Comparison of ENCODE assay signal across 8 cellular contexts in genomic region chr1:28882009-28882628, GRCh38. TPM values are rescaled to one million over a fixed set of nuclear protein-coding genes. Genes with fewer than 3 reads are reported as not detected.
A peak's percentile ranks its signal among the peaks of the same experiment; 100 is the strongest.
DNase-seq lines count a peak whose midpoint lies in the region; ATAC-seq, FAIRE-seq and TF ChIP-seq lines count a peak whose summit lies in the region.

No MANE protein-coding gene starts in this region.

- peaks cover 3% of the 10 kb centered on the region for H3K36me3 Mint-ChIP-seq in activated B cell treated with CpG ODN at 0.5 μM for 24 hours (ENCODE audit: low read depth)

- POLR2A ChIA-PET in activated B cell treated with CpG ODN at 0.5 μM for 24 hours (lab: Charles Lee), result interaction anchor here (0.7 to 1.7 kb wide), 4 partner anchors 145 to 320 kb away, joined by 3 to 11 read pairs (median 4); partner anchors contain the start of genes RNU11 and YTHDF2

- ATAC-seq in activated B cell treated with CpG ODN at 0.5 μM for 24 hours (ENCODE audit: low read depth) (no peak), GM19463 (IDR thresholded peaks at IDR 0.05; ENCODE audit: unreplicated experiment) (no peak)

- peak overlapping the region; percentile 10 for H3K27ac Mint-ChIP-seq in activated B cell treated with CpG ODN at 0.5 μM for 24 hours

- no peaks in the 10 kb centered on the region for H3K9me1 ChIP-seq in keratinocyte (ENCODE audit: control insufficient read depth, extremely low read depth, insufficient read depth, low read length)

- no peak overlapping the region for H3K4me2 ChIP-seq in keratinocyte (ENCODE audit: control insufficient read depth, extremely low read depth, insufficient read depth, low read depth, low read length)

- H3K27me3 ChIP-seq in HAP-1 (ENCODE audit: low read depth) (no peaks in the 10 kb centered on the region), bronchial epithelial cell (ENCODE audit: control insufficient read depth, insufficient read depth, low read length) (no peaks in the 10 kb centered on the region), keratinocyte (ENCODE audit: control insufficient read depth, extremely low read depth, insufficient read depth, low read length) (no peaks in the 10 kb centered on the region)

- peak; percentile 56 to 69 for DNase-seq in AML-193 (lab: John Stamatoyannopoulos, UW)
- peak; percentile 94 to 95 for DNase-seq in HAP-1 (ENCODE audit: low spot score in 2 of 2)
- DNase-seq in NCI-H345 treated with DMSO at 0.1 percent for 48 hours (lab: John Stamatoyannopoulos, UW; ENCODE audit: unreplicated experiment), result peak; percentile 86
- DNase-seq in activated B cell treated with CpG ODN at 0.5 μM for 24 hours, result peak; percentile 71
- peak; percentile 85 for DNase-seq in bronchial epithelial cell (ENCODE audit: low read depth)
- peak; percentile 78 for DNase-seq in keratinocyte (ENCODE audit: low read depth, low spot score)
- DNase-seq in stimulated activated CD4-positive, alpha-beta T cell treated with anti-CD3 and anti-CD28 coated beads, Interleukin-1b, Interleukin-23, amount 100 ng/mL, for 4 hours (ENCODE audit: low read depth in 2 of 2), result peak; percentile 68 to 69

- H3K27me3 Mint-ChIP-seq in activated B cell treated with CpG ODN at 0.5 μM for 24 hours, result peaks cover under 1% of the 10 kb centered on the region

- peaks cover under 1% of the 10 kb centered on the region for H3K79me2 ChIP-seq in keratinocyte (ENCODE audit: control insufficient read depth, insufficient read depth, low read length)

- H2AFZ ChIP-seq in keratinocyte (ENCODE audit: control insufficient read depth, low read length), result peak overlapping the region; percentile 60

- no peaks in the 10 kb centered on the region for H3K9me3 Mint-ChIP-seq in activated B cell treated with CpG ODN at 0.5 μM for 24 hours

- H3K36me3 ChIP-seq in HAP-1 (replicated peaks) (no peaks in the 10 kb centered on the region; the same call in 1 of the 2 replicates), bronchial epithelial cell (ENCODE audit: control insufficient read depth, insufficient read depth, low read length) (no peaks in the 10 kb centered on the region), keratinocyte (ENCODE audit: control insufficient read depth in 2 of 2, extremely low read depth in 1 of 2, insufficient read depth in 2 of 2, low read length in 2 of 2) (no peaks in the 10 kb centered on the region)

- H3K4me3 ChIP-seq in HAP-1, result no peak overlapping the region
- H3K4me3 ChIP-seq in bronchial epithelial cell (ENCODE audit: low read depth, low read length), result no peak overlapping the region
- no peak overlapping the region for H3K4me3 ChIP-seq in keratinocyte (ENCODE audit: control insufficient read depth in 2 of 3, extremely low read depth in 1 of 3, insufficient read depth in 2 of 3, low read depth in 1 of 3, low read length in 3 of 3)

- no peak overlapping the region for H3K4me3 Mint-ChIP-seq in activated B cell treated with CpG ODN at 0.5 μM for 24 hours

- dilution Hi-C loops in keratinocyte (cut with MboI; ENCODE audit: extremely low pct_ligation_motif_present, low sequenced_read_pairs), result no loop called here

- H3K27ac ChIP-seq in keratinocyte (ENCODE audit: control insufficient read depth, insufficient read depth, low read length), result no peak overlapping the region

- H3K4me1 ChIP-seq in HAP-1 (peaks cover 22% of the 10 kb centered on the region), keratinocyte (ENCODE audit: control insufficient read depth, extremely low read depth, insufficient read depth, low read length) (peaks cover 28% of the 10 kb centered on the region)

- H3K9ac ChIP-seq in keratinocyte (ENCODE audit: control insufficient read depth, extremely low read depth, insufficient read depth, low read length), result no peak overlapping the region

- H3K4me1 Mint-ChIP-seq in activated B cell treated with CpG ODN at 0.5 μM for 24 hours, result peaks cover 40% of the 10 kb centered on the region

- CTCF ChIA-PET in activated B cell treated with CpG ODN at 0.5 μM for 24 hours (lab: Charles Lee), result interaction anchor here (0.6 to 13.2 kb wide), 26 partner anchors 13 to 1826 kb away, joined by 3 to 421 read pairs (median 4); partner anchors contain the start of genes EPB41 and SRSF4

- no peaks in the 10 kb centered on the region for H4K20me1 ChIP-seq in keratinocyte (ENCODE audit: control insufficient read depth, extremely low read depth, insufficient read depth, low read length)

- peak; percentile 62 for FAIRE-seq in bronchial epithelial cell (lab: Jason Lieb, UNC)
- peak; percentile 87 for FAIRE-seq in keratinocyte (lab: Jason Lieb, UNC)

- H3K9me3 ChIP-seq in HAP-1 (no peaks in the 10 kb centered on the region), keratinocyte (ENCODE audit: control insufficient read depth, low read depth, low read length) (no peaks in the 10 kb centered on the region)

- in situ Hi-C loops in HAP-1 (cut with MboI; ENCODE audit: low sequenced_read_pairs), result loop anchor here (5.0 to 25.0 kb wide), 3 partner anchors 150 to 1830 kb away; partner anchors contain the start of gene MATN1

- no peak for TF ChIP-seq CTCF in activated B cell treated with CpG ODN at 0.5 μM for 24 hours (IDR thresholded peaks at IDR 0.05)
- peak; percentile 98 for TF ChIP-seq CTCF in bronchial epithelial cell (IDR thresholded peaks at IDR 0.05; ENCODE audit: insufficient read depth, low read length, severe bottlenecking)
- peak; percentile 97 to 99 (median 98) for TF ChIP-seq CTCF in keratinocyte (optimal IDR thresholded peaks at IDR 0.05 in 1 of 3, IDR thresholded peaks at IDR 0.05 in 1 of 3, conservative IDR thresholded peaks at IDR 0.05 in 1 of 3; ENCODE audit: extremely low read depth in 1 of 3, insufficient read depth in 2 of 3, low read length in 3 of 3)

- intact Hi-C loops in activated B cell treated with CpG ODN at 0.5 μM for 24 hours (cut with micrococcal nuclease), result loop anchor here (1.0 to 2.0 kb wide), 5 partner anchors 152 to 1827 kb away; no protein-coding TSS in a partner anchor

RNA-seq across cellular contexts. Expression of gene EPB41, which starts 32.2 kb away (rescaled TPM):
- total RNA-seq in activated B cell treated with CpG ODN at 0.5 μM for 24 hours (73.8 and 74.0 TPM in 2 replicates), bronchial epithelial cell (21.6 and 28.9 TPM in 2 replicates)
- polyA plus RNA-seq in keratinocyte, result 16.4 to 23.6 TPM (median 21.1 TPM) in 3 replicates
- 28.2 TPM for polyA plus RNA-seq in keratinocyte (2011; ENCODE audit: low read depth)
- 12.6 and 22.4 TPM in 2 replicates for polyA plus RNA-seq in keratinocyte (2011; cell fraction: cytosol; rRNA removed)
- polyA plus RNA-seq in keratinocyte (2011; cell fraction: nucleus; rRNA removed), result 44.3 and 50.2 TPM in 2 replicates
- polyA plus RNA-seq in keratinocyte (2012; ENCODE audit: low replicate concordance), result 9.3 and 16.2 TPM in 2 replicates
- 25.9 to 43.2 TPM (median 29.4 TPM) in 3 replicates for polyA minus RNA-seq in keratinocyte
- 15.5 TPM for polyA minus RNA-seq in keratinocyte (2011; cell fraction: cytosol; rRNA and poly(A)+ RNA removed)
- polyA minus RNA-seq in keratinocyte (2011; cell fraction: nucleus; rRNA and poly(A)+ RNA removed), result 32.4 and 65.4 TPM in 2 replicates
